In the genomic region with DNA sequence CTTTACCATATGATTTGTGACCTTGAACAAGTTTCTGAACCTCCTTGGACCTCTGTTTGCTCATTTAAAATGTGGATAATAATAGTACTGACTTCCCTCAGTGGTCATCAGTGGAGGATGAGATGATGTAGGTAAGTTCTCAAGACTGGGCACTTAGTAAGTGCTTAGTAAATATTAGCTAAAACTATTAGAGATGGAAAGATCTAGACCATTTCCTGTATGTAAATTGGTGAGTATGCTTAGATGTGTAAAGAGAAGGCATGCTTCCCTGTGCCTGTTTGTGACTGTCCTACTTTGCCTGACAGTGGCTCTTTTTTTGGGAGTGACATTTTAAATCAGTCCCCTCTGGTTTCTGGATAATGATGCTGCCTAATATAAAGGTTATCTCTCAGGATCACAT, we compare ENCODE assay signal across 28 cellular contexts.
DNase-seq lines count a peak whose midpoint lies in the region; ATAC-seq and TF ChIP-seq lines count a peak whose summit lies in the region.
"Had no signal": no experiment of that assay in that cellular context is flagged by ENCODE, and none has a peak within 500 bp of the region (broad histone marks: within the 10 kb centered on the region; RNA-seq: fewer than 3 reads in every experiment).

No MANE protein-coding gene starts in this region.

- ATAC-seq in GM18909 (IDR thresholded peaks at IDR 0.05; ENCODE audit: poor library complexity, unreplicated experiment) (peak; percentile 36), GM21528 (IDR thresholded peaks at IDR 0.05; ENCODE audit: low FRiP score, unreplicated experiment) (peak; percentile 54), HG03159 (IDR thresholded peaks at IDR 0.05; ENCODE audit: unreplicated experiment) (peak; percentile 32), WTC11 (no peak)
- ATAC-seq: activated CD8-positive, alpha-beta memory T cell treated with anti-CD3 and anti-CD28 coated beads, Interleukin-2, amount 10 ng/mL, durations not matched to agents 7 days and 5 days; activated naive CD8-positive, alpha-beta T cell treated with anti-CD3 and anti-CD28 coated beads, Interleukin-2, amount 50 U/mL, for 24 hours; activated T-cell treated with anti-CD3 and anti-CD28 coated beads, Interleukin-2, amount 50 U/mL, for 72 hours; HepG2; PC-3; T-helper 17 cell had no signal

- no peak overlapping the region for H3K27ac Mint-ChIP-seq in WTC11
- H3K27ac Mint-ChIP-seq: activated CD8-positive, alpha-beta memory T cell treated with anti-CD3 and anti-CD28 coated beads, Interleukin-2, amount 10 ng/mL, durations not matched to agents 7 days and 5 days; activated naive CD8-positive, alpha-beta T cell treated with anti-CD3 and anti-CD28 coated beads, Interleukin-2, amount 50 U/mL, for 24 hours; activated T-cell treated with anti-CD3 and anti-CD28 coated beads, Interleukin-2, amount 50 U/mL, for 72 hours; memory B cell; T-helper 17 cell had no signal

- CTCF ChIA-PET in WTC11 (lab: Charles Lee) = no interaction called here

- H3K4me1 Mint-ChIP-seq in WTC11 = peaks cover 25% of the 10 kb centered on the region
- H3K4me1 Mint-ChIP-seq: activated CD8-positive, alpha-beta memory T cell treated with anti-CD3 and anti-CD28 coated beads, Interleukin-2, amount 10 ng/mL, durations not matched to agents 7 days and 5 days; activated naive CD8-positive, alpha-beta T cell treated with anti-CD3 and anti-CD28 coated beads, Interleukin-2, amount 50 U/mL, for 24 hours; memory B cell; T-helper 17 cell had no signal

- peaks cover 5% of the 10 kb centered on the region; the same call in 1 of the 2 replicates for H3K9me3 Mint-ChIP-seq in WTC11
- H3K9me3 Mint-ChIP-seq: memory B cell had no signal

- POLR2A ChIA-PET in WTC11 (lab: Charles Lee) = interaction anchor here (0.6 kb wide), 1 partner anchor 129 kb away, joined by 3 read pairs; no protein-coding TSS in a partner anchor

- no peaks in the 10 kb centered on the region for H3K27me3 Mint-ChIP-seq in WTC11 (ENCODE audit: low read depth)
- H3K27me3 Mint-ChIP-seq: activated CD8-positive, alpha-beta memory T cell treated with anti-CD3 and anti-CD28 coated beads, Interleukin-2, amount 10 ng/mL, durations not matched to agents 7 days and 5 days; activated naive CD8-positive, alpha-beta T cell treated with anti-CD3 and anti-CD28 coated beads, Interleukin-2, amount 50 U/mL, for 24 hours; memory B cell; T-helper 17 cell had no signal

- no peak overlapping the region for H3K4me3 Mint-ChIP-seq in WTC11
- H3K4me3 Mint-ChIP-seq: activated CD8-positive, alpha-beta memory T cell treated with anti-CD3 and anti-CD28 coated beads, Interleukin-2, amount 10 ng/mL, durations not matched to agents 7 days and 5 days; activated naive CD8-positive, alpha-beta T cell treated with anti-CD3 and anti-CD28 coated beads, Interleukin-2, amount 50 U/mL, for 24 hours; activated T-cell treated with anti-CD3 and anti-CD28 coated beads, Interleukin-2, amount 50 U/mL, for 72 hours; memory B cell; T-helper 17 cell had no signal

- no peaks in the 10 kb centered on the region for H3K36me3 Mint-ChIP-seq in WTC11
- H3K36me3 Mint-ChIP-seq: activated CD8-positive, alpha-beta memory T cell treated with anti-CD3 and anti-CD28 coated beads, Interleukin-2, amount 10 ng/mL, durations not matched to agents 7 days and 5 days; memory B cell had no signal

- DNase-seq in NCI-H2029 treated with DMSO at 0.1 percent for 48 hours (lab: John Stamatoyannopoulos, UW) (no peak), NCI-H510A (lab: John Stamatoyannopoulos, UW) (no peak), SKM-1 treated with dmso at 0.1 percent for 144 hours (lab: John Stamatoyannopoulos, UW; ENCODE audit: unreplicated experiment) (no peak), WTC11 (ENCODE audit: low spot score) (no peak)
- DNase-seq: activated CD4-positive, alpha-beta T cell treated with anti-CD3 and anti-CD28 coated beads, Interleukin-2, amount 50 U/mL, for 4 hours; activated CD8-positive, alpha-beta memory T cell treated with anti-CD3 and anti-CD28 coated beads, Interleukin-2, amount 10 ng/mL, durations not matched to agents 7 days and 5 days; activated naive CD8-positive, alpha-beta T cell treated with anti-CD3 and anti-CD28 coated beads, Interleukin-2, amount 50 U/mL, for 24 hours; activated T-cell treated with anti-CD3 and anti-CD28 coated beads, Interleukin-2, amount 50 U/mL, for 72 hours; C1 segment of cervical spinal cord; COR-L47; DMS79 treated with DMSO at 0.1 percent for 48 hours; effector CD8-positive, alpha-beta T cell; GDM1; glutamatergic neuron; HCEC 1CT; Karpas-422; NCI-H2029; NCI-H526; ovary; PC-3; stimulated activated CD4-positive, alpha-beta T cell treated with anti-CD3 and anti-CD28 coated beads, Interleukin-4, amount 100 ng/mL, for 4 hours; T-helper 17 cell; trophoblast cell had no signal

- TF ChIP-seq CTCF in WTC11 (IDR thresholded peaks at IDR 0.05) = no peak

TF ChIP-seq in WTC11, 78 proteins besides CTCF, POLR2A, EP300 and RAD21:
- TF ChIP-seq, protein P1, sequence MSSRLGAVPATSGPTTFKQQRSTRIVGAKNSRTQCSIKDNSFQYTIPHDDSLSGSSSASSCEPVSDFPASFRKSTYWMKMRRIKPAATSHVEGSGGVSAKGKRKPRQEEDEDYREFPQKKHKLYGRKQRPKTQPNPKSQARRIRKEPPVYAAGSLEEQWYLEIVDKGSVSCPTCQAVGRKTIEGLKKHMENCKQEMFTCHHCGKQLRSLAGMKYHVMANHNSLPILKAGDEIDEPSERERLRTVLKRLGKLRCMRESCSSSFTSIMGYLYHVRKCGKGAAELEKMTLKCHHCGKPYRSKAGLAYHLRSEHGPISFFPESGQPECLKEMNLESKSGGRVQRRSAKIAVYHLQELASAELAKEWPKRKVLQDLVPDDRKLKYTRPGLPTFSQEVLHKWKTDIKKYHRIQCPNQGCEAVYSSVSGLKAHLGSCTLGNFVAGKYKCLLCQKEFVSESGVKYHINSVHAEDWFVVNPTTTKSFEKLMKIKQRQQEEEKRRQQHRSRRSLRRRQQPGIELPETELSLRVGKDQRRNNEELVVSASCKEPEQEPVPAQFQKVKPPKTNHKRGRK (CRISPR knock-in tag; IDR thresholded peaks at IDR 0.05; ENCODE audit: borderline replicate concordance) = no peak
- TF ChIP-seq, protein P2, sequence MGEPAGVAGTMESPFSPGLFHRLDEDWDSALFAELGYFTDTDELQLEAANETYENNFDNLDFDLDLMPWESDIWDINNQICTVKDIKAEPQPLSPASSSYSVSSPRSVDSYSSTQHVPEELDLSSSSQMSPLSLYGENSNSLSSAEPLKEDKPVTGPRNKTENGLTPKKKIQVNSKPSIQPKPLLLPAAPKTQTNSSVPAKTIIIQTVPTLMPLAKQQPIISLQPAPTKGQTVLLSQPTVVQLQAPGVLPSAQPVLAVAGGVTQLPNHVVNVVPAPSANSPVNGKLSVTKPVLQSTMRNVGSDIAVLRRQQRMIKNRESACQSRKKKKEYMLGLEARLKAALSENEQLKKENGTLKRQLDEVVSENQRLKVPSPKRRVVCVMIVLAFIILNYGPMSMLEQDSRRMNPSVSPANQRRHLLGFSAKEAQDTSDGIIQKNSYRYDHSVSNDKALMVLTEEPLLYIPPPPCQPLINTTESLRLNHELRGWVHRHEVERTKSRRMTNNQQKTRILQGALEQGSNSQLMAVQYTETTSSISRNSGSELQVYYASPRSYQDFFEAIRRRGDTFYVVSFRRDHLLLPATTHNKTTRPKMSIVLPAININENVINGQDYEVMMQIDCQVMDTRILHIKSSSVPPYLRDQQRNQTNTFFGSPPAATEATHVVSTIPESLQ (CRISPR knock-in tag; IDR thresholded peaks at IDR 0.05) = no peak
- no peak for TF ChIP-seq ZNF138 (CRISPR knock-in tag; conservative IDR thresholded peaks at IDR 0.05)
- TF ChIP-seq, protein P3, sequence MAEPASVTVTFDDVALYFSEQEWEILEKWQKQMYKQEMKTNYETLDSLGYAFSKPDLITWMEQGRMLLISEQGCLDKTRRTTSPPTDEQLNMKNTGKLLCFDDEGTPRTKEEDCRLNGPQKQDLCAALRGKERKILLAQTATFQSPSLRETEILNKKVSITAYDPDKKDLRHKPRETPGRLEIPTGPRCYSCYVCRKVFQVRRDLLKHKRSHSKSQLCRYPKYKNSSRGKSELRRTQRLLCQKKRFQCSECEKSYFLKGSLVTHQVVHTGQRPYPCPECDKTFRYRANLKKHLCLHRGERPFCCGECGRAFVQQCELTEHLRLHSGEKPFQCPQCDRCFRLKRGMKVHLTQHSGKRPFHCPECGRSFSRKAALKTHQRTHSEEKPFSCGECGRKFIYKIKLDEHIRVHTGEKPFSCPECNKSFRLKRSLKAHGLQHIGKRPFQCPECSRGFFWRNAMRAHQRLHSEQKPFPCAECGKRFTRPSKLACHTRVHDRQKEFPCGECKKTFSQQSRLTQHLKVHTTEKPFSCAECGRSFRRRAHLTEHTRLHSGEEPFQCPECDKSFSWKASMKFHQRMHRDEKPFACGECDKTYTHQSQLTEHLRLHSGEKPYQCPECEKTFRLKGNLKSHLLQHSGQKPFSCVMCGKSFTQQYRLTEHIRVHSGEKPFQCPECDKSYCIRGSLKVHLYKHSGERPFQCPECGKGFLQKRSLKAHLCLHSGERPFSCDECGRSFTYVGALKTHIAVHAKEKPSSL (CRISPR knock-in tag; conservative IDR thresholded peaks at IDR 0.05) = no peak
- TF ChIP-seq SMAD3 (CRISPR knock-in tag; IDR thresholded peaks at IDR 0.05; ENCODE audit: borderline replicate concordance) = no peak
- no peak for TF ChIP-seq ELF4 (CRISPR knock-in tag; IDR thresholded peaks at IDR 0.05; ENCODE audit: low read depth)
- no peak for TF ChIP-seq JAZF1 (CRISPR knock-in tag; IDR thresholded peaks at IDR 0.05)
